In genomic region chr4:127604949-127605709, GRCh38 we compare ENCODE assay signal across 10 cellular contexts.
A peak's percentile ranks its signal among the peaks of the same experiment; 100 is the strongest.
DNase-seq lines count a peak whose midpoint lies in the region; ATAC-seq, FAIRE-seq and TF ChIP-seq lines count a peak whose summit lies in the region.
"Had no signal": no experiment of that assay in that cellular context is flagged by ENCODE, and none has a peak within 500 bp of the region (broad histone marks: within the 10 kb centered on the region; RNA-seq: fewer than 3 reads in every experiment).

No MANE protein-coding gene starts in this region.

- FAIRE-seq in HTR-8/SVneo (lab: Jason Lieb, UNC), result no peak

- H3K4me1 Mint-ChIP-seq in effector memory CD8-positive, alpha-beta T cell (ENCODE audit: low read depth in 2 of 2), result no peaks in the 10 kb centered on the region
- H3K4me1 Mint-ChIP-seq: IgD-negative memory B cell; naive thymus-derived CD4-positive, alpha-beta T cell had no signal

- H3K79me2 ChIP-seq in DOHH2 (ENCODE audit: control insufficient read depth, low read length), result no peaks in the 10 kb centered on the region

- no peak overlapping the region for H3K4me3 Mint-ChIP-seq in effector memory CD8-positive, alpha-beta T cell
- H3K4me3 Mint-ChIP-seq: IgD-negative memory B cell; naive thymus-derived CD4-positive, alpha-beta T cell had no signal

- no peaks in the 10 kb centered on the region for H3K36me3 Mint-ChIP-seq in effector memory CD8-positive, alpha-beta T cell (ENCODE audit: insufficient read depth)
- H3K36me3 Mint-ChIP-seq: IgD-negative memory B cell; naive thymus-derived CD4-positive, alpha-beta T cell had no signal

- TF ChIP-seq CTCF in DOHH2 (IDR thresholded peaks at IDR 0.05; ENCODE audit: low read depth, low read length, poor library complexity, severe bottlenecking) (peak; percentile 44), WERI-Rb-1 (IDR thresholded peaks at IDR 0.05; ENCODE audit: low read depth, low read length) (no peak)

- no peaks in the 10 kb centered on the region for H3K9me3 Mint-ChIP-seq in effector memory CD8-positive, alpha-beta T cell
- H3K9me3 Mint-ChIP-seq: IgD-negative memory B cell; naive thymus-derived CD4-positive, alpha-beta T cell had no signal

- H3K9me2 ChIP-seq in DOHH2 (replicated peaks; ENCODE audit: control insufficient read depth, low read length), result no peaks in the 10 kb centered on the region

- H3K27ac Mint-ChIP-seq in effector memory CD8-positive, alpha-beta T cell, result no peak overlapping the region
- H3K27ac Mint-ChIP-seq: IgD-negative memory B cell; naive thymus-derived CD4-positive, alpha-beta T cell had no signal

- H3K4me1 ChIP-seq in DOHH2 (ENCODE audit: control insufficient read depth, low read length), result no peaks in the 10 kb centered on the region

- H3K27me3 ChIP-seq in DOHH2 (ENCODE audit: control insufficient read depth, low read length) (peaks cover 2% of the 10 kb centered on the region), WERI-Rb-1 (ENCODE audit: insufficient read depth, low read depth, severe bottlenecking) (no peaks in the 10 kb centered on the region)

- ATAC-seq in GM18868 (IDR thresholded peaks at IDR 0.05; ENCODE audit: unreplicated experiment), result no peak
- ATAC-seq in effector memory CD8-positive, alpha-beta T cell (replicated peaks), result no peak
- ATAC-seq in GM18873 (IDR thresholded peaks at IDR 0.05; ENCODE audit: low FRiP score, unreplicated experiment), result no peak
- ATAC-seq: naive thymus-derived CD4-positive, alpha-beta T cell had no signal

- H3K9me3 ChIP-seq in DOHH2 (ENCODE audit: control insufficient read depth, insufficient read depth, low read length), result no peaks in the 10 kb centered on the region
- no peaks in the 10 kb centered on the region for H3K9me3 ChIP-seq in WERI-Rb-1 (ENCODE audit: severe bottlenecking)

- no peaks in the 10 kb centered on the region for H3F3A ChIP-seq in DOHH2 (ENCODE audit: control insufficient read depth, insufficient read depth)

- no peak overlapping the region for H3K4me2 ChIP-seq in DOHH2 (ENCODE audit: low read length)

- no peak overlapping the region for H3K4me3 ChIP-seq in DOHH2 (ENCODE audit: low read length)
- peak overlapping the region; percentile 32 for H3K4me3 ChIP-seq in WERI-Rb-1 (ENCODE audit: low read depth, low read length)

- DNase-seq in NCI-H146 (lab: John Stamatoyannopoulos, UW) (peak; percentile 78), WERI-Rb-1 (peak; percentile 32), iris pigment epithelial cell (ENCODE audit: low read depth) (peak; percentile 45), HTR-8/SVneo (ENCODE audit: insufficient read length, low spot score) (no peak)
- no peak for DNase-seq in effector memory CD8-positive, alpha-beta T cell

- H3K27me3 Mint-ChIP-seq in effector memory CD8-positive, alpha-beta T cell, result peaks cover 0 to 6% of the 10 kb centered on the region in 2 donors
- H3K27me3 Mint-ChIP-seq: IgD-negative memory B cell had no signal

- no peak overlapping the region for H3K27ac ChIP-seq in DOHH2 (ENCODE audit: low read depth, low read length)
- H3K27ac ChIP-seq in WERI-Rb-1, result no peak overlapping the region

- no peaks in the 10 kb centered on the region for H4K20me1 ChIP-seq in DOHH2 (ENCODE audit: control insufficient read depth, insufficient read depth, low read depth, low read length)

- H3K36me3 ChIP-seq in DOHH2 (ENCODE audit: control insufficient read depth, low read length) (no peaks in the 10 kb centered on the region), WERI-Rb-1 (no peaks in the 10 kb centered on the region)

Comparison
In these comparisons a context has a peak if more than half of its experiments do, and no peak if none do; other contexts are left out.
1. DNase-seq: peak in NCI-H146 (single experiment), WERI-Rb-1 (single experiment) and iris pigment epithelial cell (single experiment); none in effector memory CD8-positive, alpha-beta T cell (0 of 3) and HTR-8/SVneo (single experiment).